1 cellular context compared by ENCODE assay signal in the genomic region with DNA sequence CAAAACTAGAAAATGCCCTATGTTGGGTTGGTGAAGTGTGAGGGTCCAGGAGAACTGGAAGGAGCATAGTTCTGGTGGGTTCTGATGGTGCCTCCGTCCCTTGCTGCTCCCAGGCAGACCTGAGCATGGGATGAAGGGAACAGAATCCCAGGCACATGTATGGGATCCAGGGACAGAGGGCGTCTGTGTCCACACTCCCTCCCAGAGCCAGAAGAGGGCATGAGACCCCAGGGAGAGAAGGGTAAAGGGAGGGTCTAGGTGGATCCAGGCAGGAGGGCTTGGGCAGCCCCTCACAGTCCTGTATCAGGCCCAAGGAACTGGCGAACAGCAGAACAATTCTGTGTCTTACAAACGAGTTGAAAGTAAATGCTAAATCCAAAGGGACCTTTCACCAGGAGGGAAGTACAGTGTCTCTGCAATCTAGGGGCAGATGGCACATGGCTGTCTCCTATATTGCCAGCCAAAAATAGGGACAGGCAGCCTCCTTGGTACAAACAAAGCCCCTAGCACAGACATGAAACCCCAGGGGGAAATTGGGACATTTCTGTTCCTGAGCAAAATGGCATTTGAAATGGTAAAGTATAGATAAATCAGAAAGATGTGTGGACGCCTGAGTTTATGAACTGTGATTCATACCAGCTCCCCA.
TF ChIP-seq lines count a peak whose summit lies in the region.

No MANE protein-coding gene starts in this region.

TF ChIP-seq in HepG2, 621 proteins besides CTCF, POLR2A, EP300 and RAD21:
- TF ChIP-seq, protein P1, sequence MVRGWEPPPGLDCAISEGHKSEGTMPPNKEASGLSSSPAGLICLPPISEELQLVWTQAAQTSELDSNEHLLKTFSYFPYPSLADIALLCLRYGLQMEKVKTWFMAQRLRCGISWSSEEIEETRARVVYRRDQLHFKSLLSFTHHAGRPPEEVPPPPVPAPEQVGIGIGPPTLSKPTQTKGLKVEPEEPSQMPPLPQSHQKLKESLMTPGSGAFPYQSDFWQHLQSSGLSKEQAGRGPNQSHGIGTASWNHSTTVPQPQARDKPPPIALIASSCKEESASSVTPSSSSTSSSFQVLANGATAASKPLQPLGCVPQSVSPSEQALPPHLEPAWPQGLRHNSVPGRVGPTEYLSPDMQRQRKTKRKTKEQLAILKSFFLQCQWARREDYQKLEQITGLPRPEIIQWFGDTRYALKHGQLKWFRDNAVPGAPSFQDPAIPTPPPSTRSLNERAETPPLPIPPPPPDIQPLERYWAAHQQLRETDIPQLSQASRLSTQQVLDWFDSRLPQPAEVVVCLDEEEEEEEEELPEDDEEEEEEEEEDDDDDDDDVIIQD (CRISPR knock-in tag; IDR thresholded peaks at IDR 0.05; ENCODE audit: low read depth): no peak
- no peak for TF ChIP-seq ZNF691 (CRISPR knock-in tag; IDR thresholded peaks at IDR 0.05; ENCODE audit: borderline replicate concordance, low read depth)
- TF ChIP-seq STAG1 (CRISPR knock-in tag; IDR thresholded peaks at IDR 0.05): peak; percentile 83
- TF ChIP-seq XRCC5 (optimal IDR thresholded peaks at IDR 0.05; ENCODE audit: low read length): peak; percentile 49
- no peak for TF ChIP-seq ZBTB21 (CRISPR knock-in tag; IDR thresholded peaks at IDR 0.05)
- TF ChIP-seq ZFP82 (CRISPR knock-in tag; IDR thresholded peaks at IDR 0.05; ENCODE audit: borderline replicate concordance): no peak
- peak; percentile 23; the same call in 1 of the 2 replicates for TF ChIP-seq SMC3 (IDR thresholded peaks at IDR 0.05; ENCODE audit: low read length)
- TF ChIP-seq, protein P2, sequence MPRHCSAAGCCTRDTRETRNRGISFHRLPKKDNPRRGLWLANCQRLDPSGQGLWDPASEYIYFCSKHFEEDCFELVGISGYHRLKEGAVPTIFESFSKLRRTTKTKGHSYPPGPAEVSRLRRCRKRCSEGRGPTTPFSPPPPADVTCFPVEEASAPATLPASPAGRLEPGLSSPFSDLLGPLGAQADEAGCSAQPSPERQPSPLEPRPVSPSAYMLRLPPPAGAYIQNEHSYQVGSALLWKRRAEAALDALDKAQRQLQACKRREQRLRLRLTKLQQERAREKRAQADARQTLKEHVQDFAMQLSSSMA (CRISPR knock-in tag; IDR thresholded peaks at IDR 0.05): 0 out of 2 replicates have a peak, but pooled peaks have one; percentile 46
- TF ChIP-seq ZNF652 (CRISPR knock-in tag; IDR thresholded peaks at IDR 0.05; ENCODE audit: borderline replicate concordance, low read depth): no peak
- TF ChIP-seq, protein P3, sequence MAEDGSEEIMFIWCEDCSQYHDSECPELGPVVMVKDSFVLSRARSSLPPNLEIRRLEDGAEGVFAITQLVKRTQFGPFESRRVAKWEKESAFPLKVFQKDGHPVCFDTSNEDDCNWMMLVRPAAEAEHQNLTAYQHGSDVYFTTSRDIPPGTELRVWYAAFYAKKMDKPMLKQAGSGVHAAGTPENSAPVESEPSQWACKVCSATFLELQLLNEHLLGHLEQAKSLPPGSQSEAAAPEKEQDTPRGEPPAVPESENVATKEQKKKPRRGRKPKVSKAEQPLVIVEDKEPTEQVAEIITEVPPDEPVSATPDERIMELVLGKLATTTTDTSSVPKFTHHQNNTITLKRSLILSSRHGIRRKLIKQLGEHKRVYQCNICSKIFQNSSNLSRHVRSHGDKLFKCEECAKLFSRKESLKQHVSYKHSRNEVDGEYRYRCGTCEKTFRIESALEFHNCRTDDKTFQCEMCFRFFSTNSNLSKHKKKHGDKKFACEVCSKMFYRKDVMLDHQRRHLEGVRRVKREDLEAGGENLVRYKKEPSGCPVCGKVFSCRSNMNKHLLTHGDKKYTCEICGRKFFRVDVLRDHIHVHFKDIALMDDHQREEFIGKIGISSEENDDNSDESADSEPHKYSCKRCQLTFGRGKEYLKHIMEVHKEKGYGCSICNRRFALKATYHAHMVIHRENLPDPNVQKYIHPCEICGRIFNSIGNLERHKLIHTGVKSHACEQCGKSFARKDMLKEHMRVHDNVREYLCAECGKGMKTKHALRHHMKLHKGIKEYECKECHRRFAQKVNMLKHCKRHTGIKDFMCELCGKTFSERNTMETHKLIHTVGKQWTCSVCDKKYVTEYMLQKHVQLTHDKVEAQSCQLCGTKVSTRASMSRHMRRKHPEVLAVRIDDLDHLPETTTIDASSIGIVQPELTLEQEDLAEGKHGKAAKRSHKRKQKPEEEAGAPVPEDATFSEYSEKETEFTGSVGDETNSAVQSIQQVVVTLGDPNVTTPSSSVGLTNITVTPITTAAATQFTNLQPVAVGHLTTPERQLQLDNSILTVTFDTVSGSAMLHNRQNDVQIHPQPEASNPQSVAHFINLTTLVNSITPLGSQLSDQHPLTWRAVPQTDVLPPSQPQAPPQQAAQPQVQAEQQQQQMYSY (CRISPR knock-in tag; IDR thresholded peaks at IDR 0.05): no peak
- no peak for TF ChIP-seq RBM39 (IDR thresholded peaks at IDR 0.05; ENCODE audit: low read depth, low read length, poor library complexity, severe bottlenecking)
- TF ChIP-seq KDM1A (CRISPR knock-in tag; IDR thresholded peaks at IDR 0.05): no peak
